18 cellular contexts compared by ENCODE assay signal in the genomic region with DNA sequence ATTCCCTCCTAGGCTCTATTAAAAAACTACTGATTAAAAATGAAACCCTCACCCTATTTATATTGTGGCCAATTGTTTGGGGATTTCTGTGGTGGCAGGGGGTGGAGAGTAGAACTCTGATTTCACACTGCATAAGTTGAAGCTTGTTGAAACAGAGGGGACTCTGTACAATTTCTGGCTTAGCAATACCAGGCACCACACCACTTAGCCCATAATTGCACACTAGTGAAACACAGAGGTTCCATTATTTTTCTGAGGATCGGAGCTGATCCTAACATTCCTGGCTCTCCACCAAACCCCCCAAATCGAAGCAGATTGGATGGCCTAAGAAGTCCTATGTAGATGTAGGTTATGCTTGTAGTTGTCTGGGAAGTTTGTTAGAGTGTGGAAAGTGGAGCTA. TPM values are rescaled to one million over a fixed set of nuclear protein-coding genes. Genes with fewer than 3 reads are reported as not detected.
DNase-seq lines count a peak whose midpoint lies in the region; ATAC-seq and TF ChIP-seq lines count a peak whose summit lies in the region.
"Had no signal": no experiment of that assay in that cellular context is flagged by ENCODE, and none has a peak within 500 bp of the region (broad histone marks: within the 10 kb centered on the region; RNA-seq: fewer than 3 reads in every experiment).

No MANE protein-coding gene starts in this region.

- no peaks in the 10 kb centered on the region for H4K20me1 ChIP-seq in MM.1S (ENCODE audit: insufficient read depth, low read length)

- no peaks in the 10 kb centered on the region for H3K9me2 ChIP-seq in MM.1S (replicated peaks; ENCODE audit: insufficient read depth, low read length)

- no peak for ATAC-seq in GM18873 (IDR thresholded peaks at IDR 0.05; ENCODE audit: low FRiP score, unreplicated experiment)

- WGBS in mesodermal cell (ENCODE audit: insufficient coverage in 2 of 2), 2 experiments, result no CpG with 5 or more reads among the region's 2 CpGs

- H2AFZ ChIP-seq in MM.1S (ENCODE audit: low read length), result no peak overlapping the region

- no peaks in the 10 kb centered on the region for H3K79me2 ChIP-seq in MM.1S (ENCODE audit: low read length)

- H3F3A ChIP-seq in MM.1S (ENCODE audit: insufficient read depth, low read length), result no peaks in the 10 kb centered on the region

- no peak for TF ChIP-seq CTCF in MM.1S (IDR thresholded peaks at IDR 0.05; ENCODE audit: low read length)

- no peak for DNase-seq in MM.1S
- peak in 8 of 61 donors; percentile 18 to 55 (median 32) for DNase-seq in caudate nucleus (lab: John Stamatoyannopoulos, UW)
- DNase-seq in substantia nigra (lab: John Stamatoyannopoulos, UW), result peak in 8 of 49 donors; percentile 18 to 57 (median 33)
- DNase-seq in NCI-H2196 treated with DMSO at 0.1 percent for 48 hours (lab: John Stamatoyannopoulos, UW; ENCODE audit: unreplicated experiment), result no peak
- DNase-seq in activated CD4-positive, alpha-beta T cell treated with anti-CD3 and anti-CD28 coated beads for 1 hour, result no peak
- DNase-seq: ACHN, AML-193, EL, H7, Kasumi-1, NCI-H1417, NCI-H187 treated with DMSO at 0.1 percent for 48 hours, NCI-H774 had no signal

- H3K9ac ChIP-seq in MM.1S (ENCODE audit: low read length), result no peak overlapping the region

- H3K4me2 ChIP-seq in MM.1S (ENCODE audit: low read depth, low read length), result 0 out of 2 replicates have a peak overlapping the region, but pooled peaks have one; percentile 12

- H3K36me3 ChIP-seq in MM.1S (replicated peaks; ENCODE audit: insufficient read depth, low read length) (no peaks in the 10 kb centered on the region), mesodermal cell (ENCODE audit: control insufficient read depth, insufficient read depth, low read length) (no peaks in the 10 kb centered on the region)
- H3K36me3 ChIP-seq: SJCRH30 had no signal

- H3K4me1 ChIP-seq in MM.1S (ENCODE audit: low read length) (peaks cover 39% of the 10 kb centered on the region), mesodermal cell (ENCODE audit: control insufficient read depth, insufficient read depth, low read length, poor library complexity, severe bottlenecking) (no peaks in the 10 kb centered on the region)
- H3K4me1 ChIP-seq: SJCRH30 had no signal

- H3K4me3 ChIP-seq in MM.1S (ENCODE audit: low read length) (no peak overlapping the region), mesodermal cell (ENCODE audit: extremely low read depth, insufficient read depth, low read length, poor library complexity, severe bottlenecking) (no peak overlapping the region)
- H3K4me3 ChIP-seq: SJCRH30 had no signal

- H3K9me3 ChIP-seq in MM.1S (replicated peaks; ENCODE audit: insufficient read depth, low read length) (no peaks in the 10 kb centered on the region), mesodermal cell (ENCODE audit: control insufficient read depth, low read length) (no peaks in the 10 kb centered on the region)
- H3K9me3 ChIP-seq: SJCRH30 had no signal

- no peaks in the 10 kb centered on the region for H3K27me3 ChIP-seq in MM.1S (replicated peaks; ENCODE audit: insufficient read depth, low read length)

- H3K27ac ChIP-seq in MM.1S (ENCODE audit: low read length), result no peak overlapping the region
- peak overlapping the region; percentile 27 for H3K27ac ChIP-seq in caudate nucleus (ENCODE audit: low read depth, low read length)
- peak overlapping the region; percentile 17 for H3K27ac ChIP-seq in mesodermal cell (ENCODE audit: low read depth, low read length, severe bottlenecking)
- peak overlapping the region; percentile 87 for H3K27ac ChIP-seq in substantia nigra (ENCODE audit: low read depth, low read length, poor library complexity, severe bottlenecking)
- H3K27ac ChIP-seq: RWPE1, SJCRH30 had no signal

RNA-seq across cellular contexts. Expression of a gene that starts 47.0 kb away (rescaled TPM):
- polyA plus RNA-seq in mesodermal cell (2013, experiment 1 of 2), result 52.7 TPM
- 49.8 TPM for polyA plus RNA-seq in mesodermal cell (2013, experiment 2 of 2)
- polyA plus RNA-seq: IgD-negative memory B cell had no signal
